In genomic region chr2:67476808-67477790, GRCh38 we compare ENCODE assay signal across 8 cellular contexts.
A peak's percentile ranks its signal among the peaks of the same experiment; 100 is the strongest.
DNase-seq lines count a peak whose midpoint lies in the region; ATAC-seq and TF ChIP-seq lines count a peak whose summit lies in the region.

No MANE protein-coding gene starts in this region.

- TF ChIP-seq CTCF in AG09319 (IDR thresholded peaks at IDR 0.05; ENCODE audit: low read depth, low read length), result peak; percentile 50
- TF ChIP-seq CTCF in H9 (conservative IDR thresholded peaks at IDR 0.05), result peak; percentile 70
- peak; percentile 55; the same call in 1 of the 2 replicates for TF ChIP-seq CTCF in OCI-LY1 (IDR thresholded peaks at IDR 0.05; ENCODE audit: low read length)
- TF ChIP-seq CTCF in esophagus muscularis mucosa (IDR thresholded peaks at IDR 0.05), result peak; percentile 46 to 57 (median 49)
- TF ChIP-seq CTCF in osteocyte (IDR thresholded peaks at IDR 0.05), result peak; percentile 80

- H3K4me1 ChIP-seq in H9 (ENCODE audit: insufficient read depth, low read length) (0 out of 2 replicates have a peak, but pooled peaks cover 2% of the 10 kb centered on the region), OCI-LY1 (ENCODE audit: insufficient read depth, low read length, severe bottlenecking) (no peaks in the 10 kb centered on the region), esophagus muscularis mucosa (peaks cover 0 to 19% (median 14%) of the 10 kb centered on the region in 4 donors)
- H3K4me1 ChIP-seq in CD8-positive, alpha-beta memory T cell (ENCODE audit: insufficient read depth, low read length), result no peaks in the 10 kb centered on the region

- no peaks in the 10 kb centered on the region for H3K79me1 ChIP-seq in H9 (ENCODE audit: insufficient read depth, low read depth, low read length, poor library complexity, severe bottlenecking)

- no peaks in the 10 kb centered on the region for H3K9me2 ChIP-seq in OCI-LY1 (ENCODE audit: low read depth, low read length)

- POLR2A ChIA-PET in CD8-positive, alpha-beta memory T cell (lab: Charles Lee), result no interaction called here

- no CpG with 5 or more reads among the region's 9 CpGs for whole genome bisulfite sequencing in H9 (ENCODE audit: extremely low coverage, insufficient read length, low lambda C conversion rate)
- WGBS in esophagus muscularis mucosa, result 20% methylated on average over 9 of the region's 9 CpGs

- H3K36me3 ChIP-seq in OCI-LY1 (ENCODE audit: insufficient read depth, low read length), result no peaks in the 10 kb centered on the region
- no peaks in the 10 kb centered on the region for H3K36me3 ChIP-seq in esophagus muscularis mucosa
- H3K36me3 ChIP-seq in CD8-positive, alpha-beta memory T cell (ENCODE audit: insufficient read depth, low read length), result no peaks in the 10 kb centered on the region

- DNase-seq in AG09319 (ENCODE audit: extremely low read depth, low read depth) (peak; percentile 23), H9 (no peak), esophagus muscularis mucosa (ENCODE audit: extremely low spot score) (no peak), osteocyte (ENCODE audit: extremely low spot score, unreplicated experiment) (no peak), 8988T (no peak)
- DNase-seq in CD8-positive, alpha-beta memory T cell, result no peak
- DNase-seq in natural killer cell treated with Interleukin-12 subunit alpha and Interleukin-12 subunit beta and Interleukin-15 and Interleukin-18, amount 100 ng/mL, for 72 hours (ENCODE audit: low spot score), result no peak

- no peak for TF ChIP-seq POLR2A in esophagus muscularis mucosa (IDR thresholded peaks at IDR 0.05; ENCODE audit: low read depth)

- H3K27me3 ChIP-seq in H9 (ENCODE audit: insufficient read depth, low read length) (no peaks in the 10 kb centered on the region), OCI-LY1 (ENCODE audit: insufficient read depth, low read length) (no peaks in the 10 kb centered on the region), esophagus muscularis mucosa (no peaks in the 10 kb centered on the region)
- no peaks in the 10 kb centered on the region for H3K27me3 ChIP-seq in CD8-positive, alpha-beta memory T cell (ENCODE audit: insufficient read depth, low read length, poor library complexity, severe bottlenecking)

- H2BK20ac ChIP-seq in H9 (ENCODE audit: low read depth, low read length, poor library complexity, severe bottlenecking), result no peak overlapping the region

- H3K9me3 Mint-ChIP-seq in H9 (peaks cover 4 to 7% of the 10 kb centered on the region in 2 experiments; a peak in 3 of 5 replicates), osteocyte (ENCODE audit: unreplicated experiment) (no peaks in the 10 kb centered on the region)
- no peaks in the 10 kb centered on the region for H3K9me3 Mint-ChIP-seq in CD8-positive, alpha-beta memory T cell
- no peaks in the 10 kb centered on the region for H3K9me3 Mint-ChIP-seq in natural killer cell treated with Interleukin-12 subunit alpha and Interleukin-12 subunit beta and Interleukin-15 and Interleukin-18, amount 100 ng/mL, for 72 hours

- no peak overlapping the region for H2BK120ac ChIP-seq in H9 (ENCODE audit: low read depth, low read length, poor library complexity, severe bottlenecking)

- no peak overlapping the region for H3K23ac ChIP-seq in H9 (ENCODE audit: insufficient read length, low read depth, low read length)

- no peak overlapping the region for H3K4me2 ChIP-seq in H9 (ENCODE audit: insufficient read depth, insufficient read length, low read length)
- H3K4me2 ChIP-seq in OCI-LY1 (ENCODE audit: low read length), result no peak overlapping the region

- H2BK15ac ChIP-seq in H9 (ENCODE audit: low read depth, low read length), result no peak overlapping the region

- TF ChIP-seq EP300 in esophagus muscularis mucosa (IDR thresholded peaks at IDR 0.05), result no peak

- CTCF ChIA-PET in CD8-positive, alpha-beta memory T cell (lab: Charles Lee), result interaction anchor here (1.1 kb wide), 1 partner anchor 8 kb away, joined by 3 read pairs; no protein-coding TSS in a partner anchor

- H3K9me3 ChIP-seq in H9 (ENCODE audit: control insufficient read depth, low read depth, low read length) (no peaks in the 10 kb centered on the region), OCI-LY1 (ENCODE audit: low read length) (no peaks in the 10 kb centered on the region), esophagus muscularis mucosa (no peaks in the 10 kb centered on the region)
- no peaks in the 10 kb centered on the region for H3K9me3 ChIP-seq in CD8-positive, alpha-beta memory T cell (ENCODE audit: low read length)

- no peak overlapping the region for H2BK5ac ChIP-seq in H9 (ENCODE audit: insufficient read length, low read length)

- H3K27ac Mint-ChIP-seq in H9 (no peak overlapping the region; a peak in 1 of 7 replicates), osteocyte (ENCODE audit: unreplicated experiment) (no peak overlapping the region)
- H3K27ac Mint-ChIP-seq in CD8-positive, alpha-beta memory T cell, result no peak overlapping the region
- no peak overlapping the region for H3K27ac Mint-ChIP-seq in natural killer cell treated with Interleukin-12 subunit alpha and Interleukin-12 subunit beta and Interleukin-15 and Interleukin-18, amount 100 ng/mL, for 72 hours

- H3K18ac ChIP-seq in H9 (ENCODE audit: insufficient read length, low read depth, low read length), result no peak overlapping the region

- H3K14ac ChIP-seq in H9 (ENCODE audit: insufficient read depth, low read length), result no peak overlapping the region

- intact Hi-C loops in esophagus muscularis mucosa (cut with DNase I), result loop anchor here (5.0 to 10.0 kb wide), 2 partner anchors 365 to 1052 kb away; no protein-coding TSS in a partner anchor

- H4K20me1 ChIP-seq in H9 (ENCODE audit: control insufficient read depth, insufficient read depth, insufficient read length), result no peaks in the 10 kb centered on the region
- H4K20me1 ChIP-seq in OCI-LY1 (ENCODE audit: insufficient read depth, low read length), result no peaks in the 10 kb centered on the region

- no peak overlapping the region for H3T11ph ChIP-seq in H9 (ENCODE audit: low read length)

- no peak overlapping the region for H4K91ac ChIP-seq in H9 (ENCODE audit: insufficient read length, low read depth, low read length)

- no peaks in the 10 kb centered on the region for H3F3A ChIP-seq in OCI-LY1 (ENCODE audit: insufficient read depth, low read length)

- H3K9ac ChIP-seq in H9 (ENCODE audit: extremely low read depth, insufficient read length, low read length) (no peak overlapping the region), OCI-LY1 (ENCODE audit: low read length) (no peak overlapping the region)

- H2AK5ac ChIP-seq in H9 (ENCODE audit: insufficient read length, low read length), result no peak overlapping the region

- H3K4me1 Mint-ChIP-seq in H9 (peaks cover 11 to 21% of the 10 kb centered on the region in 2 experiments), osteocyte (ENCODE audit: unreplicated experiment) (peaks cover 6% of the 10 kb centered on the region)
- no peaks in the 10 kb centered on the region for H3K4me1 Mint-ChIP-seq in CD8-positive, alpha-beta memory T cell
- H3K4me1 Mint-ChIP-seq in natural killer cell treated with Interleukin-12 subunit alpha and Interleukin-12 subunit beta and Interleukin-15 and Interleukin-18, amount 100 ng/mL, for 72 hours (ENCODE audit: low read depth in 2 of 2), result no peaks in the 10 kb centered on the region

- no peak overlapping the region for H2BK12ac ChIP-seq in H9 (ENCODE audit: insufficient read length, low read depth, low read length)

- H3K27ac ChIP-seq in H9 (ENCODE audit: insufficient read length, low read depth, low read length) (no peak overlapping the region), OCI-LY1 (ENCODE audit: low read depth, low read length, poor library complexity, severe bottlenecking) (no peak overlapping the region), esophagus muscularis mucosa (replicated peaks in 1 of 4) (no peak overlapping the region)
- no peak overlapping the region for H3K27ac ChIP-seq in CD8-positive, alpha-beta memory T cell (ENCODE audit: low read depth, low read length)

- no peak overlapping the region for H3K56ac ChIP-seq in H9 (ENCODE audit: insufficient read length, low read depth, low read length)

- ATAC-seq in natural killer cell treated with Interleukin-12 subunit alpha and Interleukin-12 subunit beta and Interleukin-15 and Interleukin-18, amount 100 ng/mL, for 72 hours, result no peak

- H4K8ac ChIP-seq in H9 (replicated peaks; ENCODE audit: insufficient read length, low read depth, low read length), result no peak overlapping the region

- H3K23me2 ChIP-seq in H9 (ENCODE audit: insufficient read length, low read depth, low read length, poor library complexity, severe bottlenecking), result no peaks in the 10 kb centered on the region

- no peak overlapping the region for H3K4me3 ChIP-seq in OCI-LY1 (ENCODE audit: low read depth, low read length, poor library complexity, severe bottlenecking)
- no peak overlapping the region for H3K4me3 ChIP-seq in esophagus muscularis mucosa
- no peak overlapping the region for H3K4me3 ChIP-seq in CD8-positive, alpha-beta memory T cell (ENCODE audit: low read length)

- no peaks in the 10 kb centered on the region for H3K27me3 Mint-ChIP-seq in H9 (ENCODE audit: low read depth)
- H3K27me3 Mint-ChIP-seq in osteocyte (ENCODE audit: unreplicated experiment), result no peaks in the 10 kb centered on the region
- peaks cover 3 to 11% of the 10 kb centered on the region in 2 donors for H3K27me3 Mint-ChIP-seq in CD8-positive, alpha-beta memory T cell
- H3K27me3 Mint-ChIP-seq in natural killer cell treated with Interleukin-12 subunit alpha and Interleukin-12 subunit beta and Interleukin-15 and Interleukin-18, amount 100 ng/mL, for 72 hours, result peaks cover 9 to 19% of the 10 kb centered on the region in 2 donors

- peak overlapping the region; percentile 85 for H2AFZ ChIP-seq in H9 (ENCODE audit: low read length)
- H2AFZ ChIP-seq in OCI-LY1 (ENCODE audit: low read length), result no peak overlapping the region

- no peaks in the 10 kb centered on the region for H3K79me2 ChIP-seq in H9 (ENCODE audit: insufficient read depth, low read length)
- H3K79me2 ChIP-seq in OCI-LY1 (ENCODE audit: insufficient read depth, low read length), result no peaks in the 10 kb centered on the region

- no peak overlapping the region for H3K4ac ChIP-seq in H9 (ENCODE audit: low read depth, low read length)

- H3K36me3 Mint-ChIP-seq in H9 (ENCODE audit: insufficient read depth in 1 of 3, low read depth in 3 of 3) (0 out of 7 replicates have a peak, but pooled peaks cover 0 to 1% (median 0%) of the 10 kb centered on the region in 3 experiments), osteocyte (ENCODE audit: unreplicated experiment) (no peaks in the 10 kb centered on the region)
- H3K36me3 Mint-ChIP-seq in CD8-positive, alpha-beta memory T cell, result no peaks in the 10 kb centered on the region
- no peaks in the 10 kb centered on the region for H3K36me3 Mint-ChIP-seq in natural killer cell treated with Interleukin-12 subunit alpha and Interleukin-12 subunit beta and Interleukin-15 and Interleukin-18, amount 100 ng/mL, for 72 hours

- H3K4me3 Mint-ChIP-seq in H9, result no peak overlapping the region
- H3K4me3 Mint-ChIP-seq in osteocyte (ENCODE audit: unreplicated experiment), result no peak overlapping the region
- H3K4me3 Mint-ChIP-seq in CD8-positive, alpha-beta memory T cell, result no peak overlapping the region
- H3K4me3 Mint-ChIP-seq in natural killer cell treated with Interleukin-12 subunit alpha and Interleukin-12 subunit beta and Interleukin-15 and Interleukin-18, amount 100 ng/mL, for 72 hours, result no peak overlapping the region

- no peak overlapping the region for H4K5ac ChIP-seq in H9 (ENCODE audit: insufficient read length, low read depth, low read length)
